1 cellular context compared by ENCODE assay signal in genomic region chr3:11184328-11184969, GRCh38. TPM values are rescaled to one million over a fixed set of nuclear protein-coding genes. Genes with fewer than 3 reads are reported as not detected.
"Had no signal": no experiment of that assay in that cellular context is flagged by ENCODE, and none has a peak within 500 bp of the region (broad histone marks: within the 10 kb centered on the region; RNA-seq: fewer than 3 reads in every experiment).

No MANE protein-coding gene starts in this region.

RNA-seq across cellular contexts. Expression of gene HRH1, which starts 30.2 kb away (rescaled TPM):
- total RNA-seq: natural killer cell had no signal
